Comparison of ENCODE assay signal across 9 cellular contexts in the genomic region with DNA sequence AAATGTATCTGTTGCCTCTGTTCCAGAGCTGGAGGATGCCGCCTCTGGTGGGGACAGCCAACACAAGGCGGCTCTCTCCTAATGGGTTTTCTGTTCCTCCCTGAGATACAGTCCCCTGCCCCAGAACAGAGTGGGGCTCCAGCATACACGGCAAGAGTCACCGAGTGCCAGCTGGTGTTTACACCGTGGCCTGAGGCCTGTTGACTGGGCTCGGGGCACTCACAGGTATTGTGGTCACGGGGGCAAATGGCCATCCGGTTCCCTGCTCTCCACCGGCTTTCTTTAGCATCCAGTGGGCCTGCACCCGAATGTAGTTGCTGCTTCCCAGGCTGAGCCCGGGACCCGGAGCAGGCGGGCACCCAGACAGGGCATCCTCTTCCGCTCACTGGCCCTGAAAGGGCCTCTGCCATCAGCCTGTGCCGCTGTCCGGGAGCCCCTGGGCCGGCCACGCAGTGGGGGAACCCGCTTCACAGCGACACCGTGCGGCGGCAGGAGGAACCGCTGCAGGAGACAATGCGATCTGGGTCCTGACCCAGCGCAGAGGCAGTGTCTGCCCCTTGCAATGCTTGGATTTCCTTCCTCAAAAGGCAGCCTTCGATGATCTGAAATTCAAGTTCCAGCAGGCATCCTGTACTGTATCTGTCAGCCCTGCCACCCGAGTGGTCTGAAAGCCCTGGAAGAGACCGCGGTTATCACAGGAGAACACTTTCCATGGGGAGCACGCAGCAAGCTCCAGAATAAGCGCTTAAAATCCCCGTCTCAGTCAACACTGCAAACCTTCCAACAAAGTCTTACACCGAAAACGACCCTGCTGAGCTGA. TPM values are rescaled to one million over a fixed set of nuclear protein-coding genes. Genes with fewer than 3 reads are reported as not detected.
DNase-seq lines count a peak whose midpoint lies in the region; TF ChIP-seq lines count a peak whose summit lies in the region.
"Had no signal": no experiment of that assay in that cellular context is flagged by ENCODE, and none has a peak within 500 bp of the region (broad histone marks: within the 10 kb centered on the region; RNA-seq: fewer than 3 reads in every experiment).

No MANE protein-coding gene starts in this region.

- H3K4me3 ChIP-seq in MG63 (no peak overlapping the region), coronary artery (no peak overlapping the region)

- no peak overlapping the region for H3K27ac ChIP-seq in coronary artery

- no peaks in the 10 kb centered on the region for H3K9me3 ChIP-seq in MG63

- H3K36me3 ChIP-seq in MG63 = no peaks in the 10 kb centered on the region

- in situ Hi-C loops in G401 (cut with HindIII; ENCODE audit: low sequenced_read_pairs) = loop anchor here (10.0 kb wide), 1 partner anchor 94 kb away; no protein-coding TSS in a partner anchor

- DNase-seq in G401 (ENCODE audit: low spot score) = peak; percentile 60
- peak; percentile 49 for DNase-seq in MG63
- peak; percentile 30 to 41 for DNase-seq in activated CD4-positive, alpha-beta T cell treated with anti-CD3 and anti-CD28 coated beads, Interleukin-2, amount 50 U/mL, for 24 hours (ENCODE audit: low read depth in 1 of 2, low spot score in 1 of 2)
- DNase-seq in coronary artery (ENCODE audit: low spot score) = no peak
- DNase-seq in medulla oblongata (ENCODE audit: extremely low spot score) = peak; percentile 55
- peak; percentile 22 to 35 for DNase-seq in stimulated activated CD8-positive, alpha-beta memory T cell treated with anti-CD3 and anti-CD28 coated beads, Interleukin-4, amount 100 ng/mL, for 1 hour (ENCODE audit: low read depth in 2 of 2, low spot score in 1 of 2)
- no peak for DNase-seq in HCEC 1CT
- DNase-seq in NCI-H1105 treated with DMSO at 0.1 percent for 48 hours (lab: John Stamatoyannopoulos, UW) = no peak

- peak; percentile 70 for TF ChIP-seq CTCF in coronary artery (IDR thresholded peaks at IDR 0.05)

- H3K27me3 ChIP-seq in MG63 = peaks cover 33% of the 10 kb centered on the region

RNA-seq across cellular contexts. Expression of a gene that starts 0.9 kb away (rescaled TPM):
- total RNA-seq in G401 (2014; rRNA removed; shearing (Covaris generic)) = not detected in 2 replicates
- total RNA-seq in MG63 (2014; rRNA removed; shearing (Covaris generic); ENCODE audit: low replicate concordance) = not detected in 2 replicates
- total RNA-seq: T-helper 2 cell treated with Interferon-gamma antibody and Interleukin-4, amounts not matched to agents 100 ng/mL and 5 ng/mL, for 36 hours had no signal

RNA-seq across cellular contexts. Expression of a gene that starts 6.8 kb away (rescaled TPM):
- not detected in 2 replicates for total RNA-seq in G401 (2014; rRNA removed; shearing (Covaris generic))
- not detected in 2 replicates for total RNA-seq in MG63 (2014; rRNA removed; shearing (Covaris generic); ENCODE audit: low replicate concordance)
- total RNA-seq: T-helper 2 cell treated with Interferon-gamma antibody and Interleukin-4, amounts not matched to agents 100 ng/mL and 5 ng/mL, for 36 hours had no signal

RNA-seq across cellular contexts. Expression of a gene that starts 20.5 kb away (rescaled TPM):
- not detected in 2 replicates for total RNA-seq in G401 (2014; rRNA removed; shearing (Covaris generic))
- total RNA-seq in MG63 (2014; rRNA removed; shearing (Covaris generic); ENCODE audit: low replicate concordance) = not detected in 2 replicates
- total RNA-seq: T-helper 2 cell treated with Interferon-gamma antibody and Interleukin-4, amounts not matched to agents 100 ng/mL and 5 ng/mL, for 36 hours had no signal

RNA-seq across cellular contexts. Expression of a gene that starts 30.6 kb away (rescaled TPM):
- total RNA-seq in G401 (2014; rRNA removed; shearing (Covaris generic)) = not detected in 2 replicates
- total RNA-seq in MG63 (2014; rRNA removed; shearing (Covaris generic); ENCODE audit: low replicate concordance) = not detected in 2 replicates
- total RNA-seq: T-helper 2 cell treated with Interferon-gamma antibody and Interleukin-4, amounts not matched to agents 100 ng/mL and 5 ng/mL, for 36 hours had no signal

RNA-seq across cellular contexts. Expression of a gene that starts 43.6 kb away (rescaled TPM):
- not detected in 2 replicates for total RNA-seq in G401 (2014; rRNA removed; shearing (Covaris generic))
- not detected in 2 replicates for total RNA-seq in MG63 (2014; rRNA removed; shearing (Covaris generic); ENCODE audit: low replicate concordance)
- total RNA-seq: T-helper 2 cell treated with Interferon-gamma antibody and Interleukin-4, amounts not matched to agents 100 ng/mL and 5 ng/mL, for 36 hours had no signal

Comparison
In these comparisons a context has a peak if more than half of its experiments do, and no peak if none do; other contexts are left out.
1. DNase-seq: peak in G401 (single experiment), MG63 (single experiment), activated CD4-positive, alpha-beta T cell treated with anti-CD3 and anti-CD28 coated beads, Interleukin-2, amount 50 U/mL, for 24 hours (2 of 2), medulla oblongata (single experiment) and stimulated activated CD8-positive, alpha-beta memory T cell treated with anti-CD3 and anti-CD28 coated beads, Interleukin-4, amount 100 ng/mL, for 1 hour (2 of 2); none in coronary artery (single experiment), HCEC 1CT (single experiment) and NCI-H1105 treated with DMSO at 0.1 percent for 48 hours (single experiment).